In the genomic region with DNA sequence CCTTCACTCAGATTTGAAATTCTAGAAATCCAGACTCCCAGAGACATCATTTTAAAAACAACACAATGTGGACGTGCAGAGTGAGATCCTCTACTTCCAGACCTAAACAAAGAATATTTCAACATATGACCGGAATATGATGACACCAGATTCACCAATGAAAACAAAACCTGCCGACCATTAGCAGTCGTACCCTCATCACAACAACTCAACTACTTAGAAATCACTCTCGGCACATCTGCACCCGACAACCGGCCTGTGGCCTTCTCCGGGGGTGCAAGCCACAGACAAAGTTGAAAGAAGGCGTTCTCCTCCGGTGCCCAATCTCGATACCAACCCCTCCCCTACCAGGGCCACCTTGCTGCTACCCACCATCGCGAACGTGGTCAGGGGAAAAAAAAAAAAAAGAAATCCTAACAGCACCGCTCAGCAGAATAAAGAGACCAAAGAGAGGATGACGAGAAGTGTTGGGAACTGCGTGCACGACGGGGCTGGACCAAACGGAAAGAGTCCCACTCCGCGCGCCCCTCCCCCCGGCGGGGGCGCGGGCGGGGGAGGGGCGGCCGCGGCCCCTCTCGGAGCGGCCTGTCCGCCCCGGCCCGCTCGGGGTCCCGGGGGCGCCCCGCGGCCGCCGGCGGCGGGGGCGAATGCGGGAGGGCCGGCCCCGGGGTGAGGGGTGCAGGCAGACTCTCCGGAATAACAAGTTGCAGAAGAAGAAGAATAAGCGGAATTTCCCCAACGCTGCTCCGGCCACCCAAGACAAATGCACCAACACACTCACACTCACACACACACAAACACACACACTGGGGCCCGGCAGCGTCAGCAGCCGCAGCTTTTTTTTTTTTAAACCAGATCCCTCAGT, we compare ENCODE assay signal across 1 cellular context.
TF ChIP-seq lines count a peak whose summit lies in the region.

No MANE protein-coding gene starts in this region.

TF ChIP-seq in HepG2, 621 proteins besides CTCF, POLR2A, EP300 and RAD21 (continued from another document and continues in another):
- TF ChIP-seq MIER3 (CRISPR knock-in tag; IDR thresholded peaks at IDR 0.05; ENCODE audit: borderline replicate concordance) = peak; percentile 55; the same call in 1 of the 2 replicates
- TF ChIP-seq, protein P1, sequence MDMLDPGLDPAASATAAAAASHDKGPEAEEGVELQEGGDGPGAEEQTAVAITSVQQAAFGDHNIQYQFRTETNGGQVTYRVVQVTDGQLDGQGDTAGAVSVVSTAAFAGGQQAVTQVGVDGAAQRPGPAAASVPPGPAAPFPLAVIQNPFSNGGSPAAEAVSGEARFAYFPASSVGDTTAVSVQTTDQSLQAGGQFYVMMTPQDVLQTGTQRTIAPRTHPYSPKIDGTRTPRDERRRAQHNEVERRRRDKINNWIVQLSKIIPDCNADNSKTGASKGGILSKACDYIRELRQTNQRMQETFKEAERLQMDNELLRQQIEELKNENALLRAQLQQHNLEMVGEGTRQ (IDR thresholded peaks at IDR 0.05; ENCODE audit: low read depth, low read length) = no peak
- TF ChIP-seq, protein P1 (CRISPR knock-in tag; IDR thresholded peaks at IDR 0.05; ENCODE audit: borderline replicate concordance) = no peak
- no peak for TF ChIP-seq NCOA1 (CRISPR knock-in tag; IDR thresholded peaks at IDR 0.05)
- TF ChIP-seq ETV6 (CRISPR knock-in tag; conservative IDR thresholded peaks at IDR 0.05) = no peak
- TF ChIP-seq, protein P2, sequence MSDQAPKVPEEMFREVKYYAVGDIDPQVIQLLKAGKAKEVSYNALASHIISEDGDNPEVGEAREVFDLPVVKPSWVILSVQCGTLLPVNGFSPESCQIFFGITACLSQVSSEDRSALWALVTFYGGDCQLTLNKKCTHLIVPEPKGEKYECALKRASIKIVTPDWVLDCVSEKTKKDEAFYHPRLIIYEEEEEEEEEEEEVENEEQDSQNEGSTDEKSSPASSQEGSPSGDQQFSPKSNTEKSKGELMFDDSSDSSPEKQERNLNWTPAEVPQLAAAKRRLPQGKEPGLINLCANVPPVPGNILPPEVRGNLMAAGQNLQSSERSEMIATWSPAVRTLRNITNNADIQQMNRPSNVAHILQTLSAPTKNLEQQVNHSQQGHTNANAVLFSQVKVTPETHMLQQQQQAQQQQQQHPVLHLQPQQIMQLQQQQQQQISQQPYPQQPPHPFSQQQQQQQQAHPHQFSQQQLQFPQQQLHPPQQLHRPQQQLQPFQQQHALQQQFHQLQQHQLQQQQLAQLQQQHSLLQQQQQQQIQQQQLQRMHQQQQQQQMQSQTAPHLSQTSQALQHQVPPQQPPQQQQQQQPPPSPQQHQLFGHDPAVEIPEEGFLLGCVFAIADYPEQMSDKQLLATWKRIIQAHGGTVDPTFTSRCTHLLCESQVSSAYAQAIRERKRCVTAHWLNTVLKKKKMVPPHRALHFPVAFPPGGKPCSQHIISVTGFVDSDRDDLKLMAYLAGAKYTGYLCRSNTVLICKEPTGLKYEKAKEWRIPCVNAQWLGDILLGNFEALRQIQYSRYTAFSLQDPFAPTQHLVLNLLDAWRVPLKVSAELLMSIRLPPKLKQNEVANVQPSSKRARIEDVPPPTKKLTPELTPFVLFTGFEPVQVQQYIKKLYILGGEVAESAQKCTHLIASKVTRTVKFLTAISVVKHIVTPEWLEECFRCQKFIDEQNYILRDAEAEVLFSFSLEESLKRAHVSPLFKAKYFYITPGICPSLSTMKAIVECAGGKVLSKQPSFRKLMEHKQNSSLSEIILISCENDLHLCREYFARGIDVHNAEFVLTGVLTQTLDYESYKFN (CRISPR knock-in tag; conservative IDR thresholded peaks at IDR 0.05) = peak; percentile 74; the same call in 1 of the 2 replicates
- no peak for TF ChIP-seq ZNF777 (CRISPR knock-in tag; IDR thresholded peaks at IDR 0.05)
- TF ChIP-seq ZNF629 (CRISPR knock-in tag; conservative IDR thresholded peaks at IDR 0.05) = no peak
- no peak for TF ChIP-seq ZNF775 (CRISPR knock-in tag; IDR thresholded peaks at IDR 0.05; ENCODE audit: borderline replicate concordance)
- TF ChIP-seq HNRNPUL1 (IDR thresholded peaks at IDR 0.05; ENCODE audit: low read depth, low read length) = no peak
- TF ChIP-seq ASH2L (IDR thresholded peaks at IDR 0.05; ENCODE audit: insufficient read length, low read depth, low read length) = peak; percentile 73
- TF ChIP-seq, protein P3, sequence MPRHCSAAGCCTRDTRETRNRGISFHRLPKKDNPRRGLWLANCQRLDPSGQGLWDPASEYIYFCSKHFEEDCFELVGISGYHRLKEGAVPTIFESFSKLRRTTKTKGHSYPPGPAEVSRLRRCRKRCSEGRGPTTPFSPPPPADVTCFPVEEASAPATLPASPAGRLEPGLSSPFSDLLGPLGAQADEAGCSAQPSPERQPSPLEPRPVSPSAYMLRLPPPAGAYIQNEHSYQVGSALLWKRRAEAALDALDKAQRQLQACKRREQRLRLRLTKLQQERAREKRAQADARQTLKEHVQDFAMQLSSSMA (CRISPR knock-in tag; IDR thresholded peaks at IDR 0.05) = no peak
- TF ChIP-seq, protein P4, sequence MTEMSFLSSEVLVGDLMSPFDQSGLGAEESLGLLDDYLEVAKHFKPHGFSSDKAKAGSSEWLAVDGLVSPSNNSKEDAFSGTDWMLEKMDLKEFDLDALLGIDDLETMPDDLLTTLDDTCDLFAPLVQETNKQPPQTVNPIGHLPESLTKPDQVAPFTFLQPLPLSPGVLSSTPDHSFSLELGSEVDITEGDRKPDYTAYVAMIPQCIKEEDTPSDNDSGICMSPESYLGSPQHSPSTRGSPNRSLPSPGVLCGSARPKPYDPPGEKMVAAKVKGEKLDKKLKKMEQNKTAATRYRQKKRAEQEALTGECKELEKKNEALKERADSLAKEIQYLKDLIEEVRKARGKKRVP (CRISPR knock-in tag; IDR thresholded peaks at IDR 0.05) = peak in 1 of 2 experiments; percentile 77; a peak in 2 of 4 replicates
- TF ChIP-seq ZFYVE20 (CRISPR knock-in tag; IDR thresholded peaks at IDR 0.05; ENCODE audit: borderline replicate concordance, low read depth) = no peak
- no peak for TF ChIP-seq ZNF713 (CRISPR knock-in tag; IDR thresholded peaks at IDR 0.05)
- no peak for TF ChIP-seq KLF13 (CRISPR knock-in tag; IDR thresholded peaks at IDR 0.05)
- TF ChIP-seq MIER2 (CRISPR knock-in tag; IDR thresholded peaks at IDR 0.05) = no peak
- TF ChIP-seq, protein P5, sequence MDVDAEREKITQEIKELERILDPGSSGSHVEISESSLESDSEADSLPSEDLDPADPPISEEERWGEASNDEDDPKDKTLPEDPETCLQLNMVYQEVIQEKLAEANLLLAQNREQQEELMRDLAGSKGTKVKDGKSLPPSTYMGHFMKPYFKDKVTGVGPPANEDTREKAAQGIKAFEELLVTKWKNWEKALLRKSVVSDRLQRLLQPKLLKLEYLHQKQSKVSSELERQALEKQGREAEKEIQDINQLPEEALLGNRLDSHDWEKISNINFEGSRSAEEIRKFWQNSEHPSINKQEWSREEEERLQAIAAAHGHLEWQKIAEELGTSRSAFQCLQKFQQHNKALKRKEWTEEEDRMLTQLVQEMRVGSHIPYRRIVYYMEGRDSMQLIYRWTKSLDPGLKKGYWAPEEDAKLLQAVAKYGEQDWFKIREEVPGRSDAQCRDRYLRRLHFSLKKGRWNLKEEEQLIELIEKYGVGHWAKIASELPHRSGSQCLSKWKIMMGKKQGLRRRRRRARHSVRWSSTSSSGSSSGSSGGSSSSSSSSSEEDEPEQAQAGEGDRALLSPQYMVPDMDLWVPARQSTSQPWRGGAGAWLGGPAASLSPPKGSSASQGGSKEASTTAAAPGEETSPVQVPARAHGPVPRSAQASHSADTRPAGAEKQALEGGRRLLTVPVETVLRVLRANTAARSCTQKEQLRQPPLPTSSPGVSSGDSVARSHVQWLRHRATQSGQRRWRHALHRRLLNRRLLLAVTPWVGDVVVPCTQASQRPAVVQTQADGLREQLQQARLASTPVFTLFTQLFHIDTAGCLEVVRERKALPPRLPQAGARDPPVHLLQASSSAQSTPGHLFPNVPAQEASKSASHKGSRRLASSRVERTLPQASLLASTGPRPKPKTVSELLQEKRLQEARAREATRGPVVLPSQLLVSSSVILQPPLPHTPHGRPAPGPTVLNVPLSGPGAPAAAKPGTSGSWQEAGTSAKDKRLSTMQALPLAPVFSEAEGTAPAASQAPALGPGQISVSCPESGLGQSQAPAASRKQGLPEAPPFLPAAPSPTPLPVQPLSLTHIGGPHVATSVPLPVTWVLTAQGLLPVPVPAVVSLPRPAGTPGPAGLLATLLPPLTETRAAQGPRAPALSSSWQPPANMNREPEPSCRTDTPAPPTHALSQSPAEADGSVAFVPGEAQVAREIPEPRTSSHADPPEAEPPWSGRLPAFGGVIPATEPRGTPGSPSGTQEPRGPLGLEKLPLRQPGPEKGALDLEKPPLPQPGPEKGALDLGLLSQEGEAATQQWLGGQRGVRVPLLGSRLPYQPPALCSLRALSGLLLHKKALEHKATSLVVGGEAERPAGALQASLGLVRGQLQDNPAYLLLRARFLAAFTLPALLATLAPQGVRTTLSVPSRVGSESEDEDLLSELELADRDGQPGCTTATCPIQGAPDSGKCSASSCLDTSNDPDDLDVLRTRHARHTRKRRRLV (CRISPR knock-in tag; IDR thresholded peaks at IDR 0.05) = no peak
- no peak for TF ChIP-seq ZNF619 (CRISPR knock-in tag; IDR thresholded peaks at IDR 0.05)
- no peak for TF ChIP-seq ZNF432 (CRISPR knock-in tag; IDR thresholded peaks at IDR 0.05; ENCODE audit: borderline replicate concordance)
- TF ChIP-seq BRD4 (CRISPR knock-in tag; IDR thresholded peaks at IDR 0.05) = no peak
- TF ChIP-seq IKZF4 (CRISPR knock-in tag; IDR thresholded peaks at IDR 0.05; ENCODE audit: borderline replicate concordance, low read depth, not compliant biosample characterization) = no peak
- TF ChIP-seq, protein P6, sequence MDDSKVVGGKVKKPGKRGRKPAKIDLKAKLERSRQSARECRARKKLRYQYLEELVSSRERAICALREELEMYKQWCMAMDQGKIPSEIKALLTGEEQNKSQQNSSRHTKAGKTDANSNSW (CRISPR knock-in tag; IDR thresholded peaks at IDR 0.05; ENCODE audit: borderline replicate concordance) = no peak
- no peak for TF ChIP-seq ZNF33A (CRISPR knock-in tag; IDR thresholded peaks at IDR 0.05; ENCODE audit: borderline replicate concordance)
- TF ChIP-seq, protein P7, sequence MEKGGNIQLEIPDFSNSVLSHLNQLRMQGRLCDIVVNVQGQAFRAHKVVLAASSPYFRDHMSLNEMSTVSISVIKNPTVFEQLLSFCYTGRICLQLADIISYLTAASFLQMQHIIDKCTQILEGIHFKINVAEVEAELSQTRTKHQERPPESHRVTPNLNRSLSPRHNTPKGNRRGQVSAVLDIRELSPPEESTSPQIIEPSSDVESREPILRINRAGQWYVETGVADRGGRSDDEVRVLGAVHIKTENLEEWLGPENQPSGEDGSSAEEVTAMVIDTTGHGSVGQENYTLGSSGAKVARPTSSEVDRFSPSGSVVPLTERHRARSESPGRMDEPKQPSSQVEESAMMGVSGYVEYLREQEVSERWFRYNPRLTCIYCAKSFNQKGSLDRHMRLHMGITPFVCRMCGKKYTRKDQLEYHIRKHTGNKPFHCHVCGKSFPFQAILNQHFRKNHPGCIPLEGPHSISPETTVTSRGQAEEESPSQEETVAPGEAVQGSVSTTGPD (CRISPR knock-in tag; IDR thresholded peaks at IDR 0.05) = no peak
- no peak for TF ChIP-seq ZNF256 (CRISPR knock-in tag; conservative IDR thresholded peaks at IDR 0.05)
- no peak for TF ChIP-seq NFE2L1 (CRISPR knock-in tag; IDR thresholded peaks at IDR 0.05; ENCODE audit: borderline replicate concordance)
- TF ChIP-seq GTF3A (CRISPR knock-in tag; conservative IDR thresholded peaks at IDR 0.05) = no peak
- TF ChIP-seq, protein P8, sequence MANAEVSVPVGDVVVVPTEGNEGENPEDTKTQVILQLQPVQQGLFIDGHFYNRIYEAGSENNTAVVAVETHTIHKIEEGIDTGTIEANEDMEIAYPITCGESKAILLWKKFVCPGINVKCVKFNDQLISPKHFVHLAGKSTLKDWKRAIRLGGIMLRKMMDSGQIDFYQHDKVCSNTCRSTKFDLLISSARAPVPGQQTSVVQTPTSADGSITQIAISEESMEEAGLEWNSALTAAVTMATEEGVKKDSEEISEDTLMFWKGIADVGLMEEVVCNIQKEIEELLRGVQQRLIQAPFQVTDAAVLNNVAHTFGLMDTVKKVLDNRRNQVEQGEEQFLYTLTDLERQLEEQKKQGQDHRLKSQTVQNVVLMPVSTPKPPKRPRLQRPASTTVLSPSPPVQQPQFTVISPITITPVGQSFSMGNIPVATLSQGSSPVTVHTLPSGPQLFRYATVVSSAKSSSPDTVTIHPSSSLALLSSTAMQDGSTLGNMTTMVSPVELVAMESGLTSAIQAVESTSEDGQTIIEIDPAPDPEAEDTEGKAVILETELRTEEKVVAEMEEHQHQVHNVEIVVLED (CRISPR knock-in tag; IDR thresholded peaks at IDR 0.05; ENCODE audit: borderline replicate concordance) = no peak; the same call in 1 of the 2 replicates
- no peak for TF ChIP-seq TOE1 (CRISPR knock-in tag; IDR thresholded peaks at IDR 0.05)
- TF ChIP-seq SRF (IDR thresholded peaks at IDR 0.05; ENCODE audit: low read depth, low read length) = no peak
- TF ChIP-seq, protein P9, sequence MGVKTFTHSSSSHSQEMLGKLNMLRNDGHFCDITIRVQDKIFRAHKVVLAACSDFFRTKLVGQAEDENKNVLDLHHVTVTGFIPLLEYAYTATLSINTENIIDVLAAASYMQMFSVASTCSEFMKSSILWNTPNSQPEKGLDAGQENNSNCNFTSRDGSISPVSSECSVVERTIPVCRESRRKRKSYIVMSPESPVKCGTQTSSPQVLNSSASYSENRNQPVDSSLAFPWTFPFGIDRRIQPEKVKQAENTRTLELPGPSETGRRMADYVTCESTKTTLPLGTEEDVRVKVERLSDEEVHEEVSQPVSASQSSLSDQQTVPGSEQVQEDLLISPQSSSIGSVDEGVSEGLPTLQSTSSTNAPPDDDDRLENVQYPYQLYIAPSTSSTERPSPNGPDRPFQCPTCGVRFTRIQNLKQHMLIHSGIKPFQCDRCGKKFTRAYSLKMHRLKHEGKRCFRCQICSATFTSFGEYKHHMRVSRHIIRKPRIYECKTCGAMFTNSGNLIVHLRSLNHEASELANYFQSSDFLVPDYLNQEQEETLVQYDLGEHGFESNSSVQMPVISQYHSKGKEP (CRISPR knock-in tag; IDR thresholded peaks at IDR 0.05) = no peak
- no peak for TF ChIP-seq ZNF230 (CRISPR knock-in tag; IDR thresholded peaks at IDR 0.05)
- TF ChIP-seq NAIF1 (CRISPR knock-in tag; IDR thresholded peaks at IDR 0.05; ENCODE audit: borderline replicate concordance) = no peak; the same call in 1 of the 2 replicates
- no peak for TF ChIP-seq RORA (CRISPR knock-in tag; IDR thresholded peaks at IDR 0.05)
- no peak for TF ChIP-seq ZNF782 (CRISPR knock-in tag; IDR thresholded peaks at IDR 0.05; ENCODE audit: borderline replicate concordance)
- TF ChIP-seq ZSCAN22 (CRISPR knock-in tag; IDR thresholded peaks at IDR 0.05) = no peak
- peak; percentile 48; the same call in 1 of the 2 replicates for TF ChIP-seq ETV5 (CRISPR knock-in tag; IDR thresholded peaks at IDR 0.05; ENCODE audit: borderline replicate concordance)
- TF ChIP-seq ATF7 (IDR thresholded peaks at IDR 0.05) = no peak
- no peak for TF ChIP-seq ATF7 (CRISPR knock-in tag; IDR thresholded peaks at IDR 0.05)
- TF ChIP-seq ZNF605 (CRISPR knock-in tag; IDR thresholded peaks at IDR 0.05) = no peak
- TF ChIP-seq GATA4 (IDR thresholded peaks at IDR 0.05; ENCODE audit: borderline replicate concordance, low read depth) = no peak
- no peak for TF ChIP-seq SP4 (CRISPR knock-in tag; IDR thresholded peaks at IDR 0.05)
- TF ChIP-seq NFYC (CRISPR knock-in tag; IDR thresholded peaks at IDR 0.05) = no peak
- no peak for TF ChIP-seq ZNF850 (CRISPR knock-in tag; conservative IDR thresholded peaks at IDR 0.05)
- TF ChIP-seq ZNF564 (CRISPR knock-in tag; IDR thresholded peaks at IDR 0.05) = no peak
